In genomic region chr14:54902143-54902520, GRCh38 we compare ENCODE assay signal across 8 cellular contexts. TPM values are rescaled to one million over a fixed set of nuclear protein-coding genes. Genes with fewer than 3 reads are reported as not detected.
DNase-seq lines count a peak whose midpoint lies in the region; ATAC-seq and TF ChIP-seq lines count a peak whose summit lies in the region.

No MANE protein-coding gene starts in this region.

- DNase-seq in D341Med (ENCODE audit: low spot score) (peak; percentile 72), Peyer's patch (peak; percentile 82 to 93 (median 86)), foreskin keratinocyte (peak in 1 of 2 donors; percentile 40), osteocyte (ENCODE audit: extremely low spot score, unreplicated experiment) (peak; percentile 86), tibial nerve (ENCODE audit: low spot score in 2 of 2) (peak; percentile 26 to 37)
- peak; percentile 78 for DNase-seq in activated T-helper 2 cell treated with anti-CD3 and anti-CD28 coated beads, Interferon-gamma antibody, Interleukin-2, Interleukin-4, amounts not matched to agents 10 μg/mL and 5 μg/mL and 100 μg/mL, durations not matched to agents 14 hours and 24 hours and 36 hours (ENCODE audit: low spot score)

- H3K4me3 Mint-ChIP-seq in activated T-helper 2 cell treated with anti-CD3 and anti-CD28 coated beads, Interferon-gamma antibody, Interleukin-2, Interleukin-4, amounts not matched to agents 10 μg/mL and 5 μg/mL and 100 μg/mL, durations not matched to agents 14 hours and 24 hours and 36 hours (ENCODE audit: low read depth) = peak overlapping the region; percentile 85
- H3K4me3 Mint-ChIP-seq in osteocyte (ENCODE audit: unreplicated experiment) = peak overlapping the region; percentile 77

- H3K4me1 Mint-ChIP-seq in activated T-helper 2 cell treated with anti-CD3 and anti-CD28 coated beads, Interferon-gamma antibody, Interleukin-2, Interleukin-4, amounts not matched to agents 10 μg/mL and 5 μg/mL and 100 μg/mL, durations not matched to agents 14 hours and 24 hours and 36 hours (ENCODE audit: low read depth) = peaks cover 39% of the 10 kb centered on the region
- peaks cover 10% of the 10 kb centered on the region for H3K4me1 Mint-ChIP-seq in osteocyte (ENCODE audit: unreplicated experiment)

- peak overlapping the region; percentile 87 to 92 (median 92) for H3K4me3 ChIP-seq in Peyer's patch
- H3K4me3 ChIP-seq in tibial nerve = peak overlapping the region; percentile 40 to 88 (median 58)

- no peak for TF ChIP-seq EP300 in tibial nerve (IDR thresholded peaks at IDR 0.05)

- H3K27me3 ChIP-seq in Peyer's patch (no peaks in the 10 kb centered on the region), foreskin keratinocyte (no peaks in the 10 kb centered on the region), tibial nerve (no peaks in the 10 kb centered on the region)

- no peaks in the 10 kb centered on the region for H3K9me3 ChIP-seq in Peyer's patch
- H3K9me3 ChIP-seq in tibial nerve = no peaks in the 10 kb centered on the region

- intact Hi-C loops in activated T-helper 2 cell treated with anti-CD3 and anti-CD28 coated beads, Interferon-gamma antibody, Interleukin-2, Interleukin-4, amounts not matched to agents 10 μg/mL and 5 μg/mL and 100 μg/mL, durations not matched to agents 14 hours and 24 hours and 36 hours (cut with micrococcal nuclease) = loop anchor here (1.0 to 5.0 kb wide), 5 partner anchors 9 to 465 kb away; partner anchors contain the start of genes MAPK1IP1L, SOCS4 and WDHD1

- H3K27me3 Mint-ChIP-seq in activated T-helper 2 cell treated with anti-CD3 and anti-CD28 coated beads, Interferon-gamma antibody, Interleukin-2, Interleukin-4, amounts not matched to agents 10 μg/mL and 5 μg/mL and 100 μg/mL, durations not matched to agents 14 hours and 24 hours and 36 hours (ENCODE audit: low read depth) = no peaks in the 10 kb centered on the region
- H3K27me3 Mint-ChIP-seq in osteocyte (ENCODE audit: unreplicated experiment) = peaks cover 23% of the 10 kb centered on the region

- ATAC-seq in GM19467 (IDR thresholded peaks at IDR 0.05; ENCODE audit: unreplicated experiment) = peak; percentile 50
- peak; percentile 34 for ATAC-seq in HG03565 (IDR thresholded peaks at IDR 0.05; ENCODE audit: unreplicated experiment)
- ATAC-seq in foreskin keratinocyte = peak; percentile 66

- peak in 1 of 6 experiments; percentile 15 for TF ChIP-seq CTCF in Peyer's patch (IDR thresholded peaks at IDR 0.05)
- TF ChIP-seq CTCF in foreskin keratinocyte (conservative IDR thresholded peaks at IDR 0.05) = no peak
- TF ChIP-seq CTCF in osteocyte (IDR thresholded peaks at IDR 0.05) = no peak
- TF ChIP-seq CTCF in tibial nerve (IDR thresholded peaks at IDR 0.05) = no peak

- H3K27ac Mint-ChIP-seq in activated T-helper 2 cell treated with anti-CD3 and anti-CD28 coated beads, Interferon-gamma antibody, Interleukin-2, Interleukin-4, amounts not matched to agents 10 μg/mL and 5 μg/mL and 100 μg/mL, durations not matched to agents 14 hours and 24 hours and 36 hours = peak overlapping the region; percentile 81
- no peak overlapping the region for H3K27ac Mint-ChIP-seq in osteocyte (ENCODE audit: unreplicated experiment)

- no peaks in the 10 kb centered on the region for H3K36me3 ChIP-seq in Peyer's patch
- no peaks in the 10 kb centered on the region for H3K36me3 ChIP-seq in tibial nerve

- H3K27ac ChIP-seq in Peyer's patch (peak overlapping the region; percentile 93 to 99 (median 97)), foreskin keratinocyte (no peak overlapping the region), tibial nerve (peak overlapping the region in 3 of 4 donors; percentile 26 to 91 (median 58))

- 0 to 3% methylated on average over 5 to 23 of the region's 37 CpGs for WGBS in tibial nerve, 2 donors

- no peaks in the 10 kb centered on the region for H3K9me3 Mint-ChIP-seq in activated T-helper 2 cell treated with anti-CD3 and anti-CD28 coated beads, Interferon-gamma antibody, Interleukin-2, Interleukin-4, amounts not matched to agents 10 μg/mL and 5 μg/mL and 100 μg/mL, durations not matched to agents 14 hours and 24 hours and 36 hours
- no peaks in the 10 kb centered on the region for H3K9me3 Mint-ChIP-seq in osteocyte (ENCODE audit: unreplicated experiment)

- TF ChIP-seq POLR2A in Peyer's patch (IDR thresholded peaks at IDR 0.05) (no peak), tibial nerve (IDR thresholded peaks at IDR 0.05) (peak in 1 of 2 donors; percentile 3)

- H3K36me3 Mint-ChIP-seq in activated T-helper 2 cell treated with anti-CD3 and anti-CD28 coated beads, Interferon-gamma antibody, Interleukin-2, Interleukin-4, amounts not matched to agents 10 μg/mL and 5 μg/mL and 100 μg/mL, durations not matched to agents 14 hours and 24 hours and 36 hours (ENCODE audit: low read depth) = peaks cover 26% of the 10 kb centered on the region
- H3K36me3 Mint-ChIP-seq in osteocyte (ENCODE audit: unreplicated experiment) = no peaks in the 10 kb centered on the region

- H3K4me1 ChIP-seq in Peyer's patch (peaks cover 0 to 6% (median 0%) of the 10 kb centered on the region in 4 donors), foreskin keratinocyte (no peaks in the 10 kb centered on the region), tibial nerve (peaks cover 0 to 15% (median 6%) of the 10 kb centered on the region in 4 donors)

RNA-seq across cellular contexts. Expression of gene GCH1, which starts 0.5 kb away (rescaled TPM):
- total RNA-seq in Peyer's patch (10 to 100 TPM; 15.7 to 29.2 (median 28.1) TPM), foreskin keratinocyte (3.8 and 4.4 TPM in 2 replicates), osteocyte (0.31 and 0.43 TPM in 2 replicates), tibial nerve (10 to 100 TPM in 1 of 4 donors, 1 to 10 TPM in 3; 6.9 to 13.2 (median 8.1) TPM)
- 51.4 and 52.5 TPM in 2 replicates for total RNA-seq in activated T-helper 2 cell treated with anti-CD3 and anti-CD28 coated beads, Interferon-gamma antibody, Interleukin-2, Interleukin-4, amounts not matched to agents 10 μg/mL and 5 μg/mL and 100 μg/mL, durations not matched to agents 14 hours and 24 hours and 36 hours
- polyA plus RNA-seq in foreskin keratinocyte = 2.8 and 3.1 TPM in 2 replicates
